10 cellular contexts compared by ENCODE assay signal in the genomic region with DNA sequence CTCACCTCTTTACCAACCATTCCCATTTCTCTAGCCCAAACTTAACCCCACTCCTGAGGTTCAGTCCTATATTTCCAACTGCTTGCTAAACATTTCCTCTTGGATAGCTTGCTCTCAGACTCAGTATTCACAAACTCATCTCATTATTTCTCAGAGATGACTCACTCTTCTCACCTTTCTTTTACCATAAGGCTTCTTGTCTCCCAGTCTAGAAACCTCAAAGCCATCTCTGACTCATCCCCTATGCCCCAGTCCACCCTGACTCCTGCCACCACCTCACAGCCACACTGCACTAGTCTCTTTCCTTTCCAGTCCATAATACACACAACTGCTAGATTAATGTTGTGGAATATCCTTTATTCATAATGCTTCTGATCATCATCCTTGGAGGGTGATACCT. TPM values are rescaled to one million over a fixed set of nuclear protein-coding genes. Genes with fewer than 3 reads are reported as not detected.
A peak's percentile ranks its signal among the peaks of the same experiment; 100 is the strongest.
DNase-seq lines count a peak whose midpoint lies in the region; ATAC-seq and TF ChIP-seq lines count a peak whose summit lies in the region.
"Had no signal": no experiment of that assay in that cellular context is flagged by ENCODE, and none has a peak within 500 bp of the region (broad histone marks: within the 10 kb centered on the region; RNA-seq: fewer than 3 reads in every experiment).

No MANE protein-coding gene starts in this region.

- ATAC-seq in GM18499 (IDR thresholded peaks at IDR 0.05; ENCODE audit: insufficient read depth, unreplicated experiment) = peak; percentile 97
- ATAC-seq in GM21717 (IDR thresholded peaks at IDR 0.05; ENCODE audit: unreplicated experiment) = peak; percentile 93
- peak; percentile 91 for ATAC-seq in HG03558 (IDR thresholded peaks at IDR 0.05; ENCODE audit: extremely low read depth, unreplicated experiment)

- no peaks in the 10 kb centered on the region for H3K36me3 Mint-ChIP-seq in endodermal cell (ENCODE audit: low read depth)
- H3K36me3 Mint-ChIP-seq in osteocyte (ENCODE audit: unreplicated experiment) = peaks cover 2% of the 10 kb centered on the region

- no peak overlapping the region for H3K9ac ChIP-seq in endodermal cell (ENCODE audit: extremely low read depth, low read length, poor library complexity, severe bottlenecking)

- H3K36me3 ChIP-seq in endodermal cell (ENCODE audit: control insufficient read depth, insufficient read depth, low read length) = no peaks in the 10 kb centered on the region
- no peaks in the 10 kb centered on the region for H3K36me3 ChIP-seq in Peyer's patch

- H3K4me1 ChIP-seq in endodermal cell (ENCODE audit: control insufficient read depth, insufficient read depth, low read length) = no peaks in the 10 kb centered on the region
- no peaks in the 10 kb centered on the region for H3K4me1 ChIP-seq in Peyer's patch

- H3K27ac ChIP-seq in endodermal cell (ENCODE audit: low read depth, low read length) = no peak overlapping the region
- no peak overlapping the region for H3K27ac ChIP-seq in Peyer's patch
- H3K27ac ChIP-seq: VCaP had no signal

- no peaks in the 10 kb centered on the region for H3K9me3 ChIP-seq in endodermal cell (ENCODE audit: control insufficient read depth, low read length)
- H3K9me3 ChIP-seq in Peyer's patch = no peaks in the 10 kb centered on the region

- no peak overlapping the region for H3K27ac Mint-ChIP-seq in endodermal cell
- no peak overlapping the region for H3K27ac Mint-ChIP-seq in osteocyte (ENCODE audit: unreplicated experiment)

- H3K4me3 ChIP-seq in endodermal cell (ENCODE audit: low read length) (no peak overlapping the region), Peyer's patch (no peak overlapping the region)

- peaks cover 16% of the 10 kb centered on the region for H3K4me1 Mint-ChIP-seq in endodermal cell
- no peaks in the 10 kb centered on the region for H3K4me1 Mint-ChIP-seq in osteocyte (ENCODE audit: unreplicated experiment)

- H3K9me3 Mint-ChIP-seq in endodermal cell = peaks cover 36% of the 10 kb centered on the region
- no peaks in the 10 kb centered on the region for H3K9me3 Mint-ChIP-seq in osteocyte (ENCODE audit: unreplicated experiment)

- TF ChIP-seq POLR2A in Peyer's patch (IDR thresholded peaks at IDR 0.05) = no peak

- TF ChIP-seq CTCF in endodermal cell (conservative IDR thresholded peaks at IDR 0.05) (no peak), Peyer's patch (IDR thresholded peaks at IDR 0.05) (no peak), osteocyte (IDR thresholded peaks at IDR 0.05) (no peak)

- H3K4me3 Mint-ChIP-seq in endodermal cell = no peak overlapping the region
- no peak overlapping the region for H3K4me3 Mint-ChIP-seq in osteocyte (ENCODE audit: unreplicated experiment)

- DNase-seq in endodermal cell (peak; percentile 56), Peyer's patch (no peak), osteocyte (ENCODE audit: extremely low spot score, unreplicated experiment) (no peak), mucosa of gallbladder (ENCODE audit: low spot score) (no peak)
- DNase-seq in activated effector memory CD4-positive, alpha-beta T cell treated with anti-CD3 and anti-CD28 coated beads, Interleukin-2, amount 50 U/mL, for 16 hours = no peak

- H3K27me3 ChIP-seq in endodermal cell (ENCODE audit: control insufficient read depth, insufficient read depth, low read length, poor library complexity, severe bottlenecking) (peaks cover 95% of the 10 kb centered on the region), Peyer's patch (no peaks in the 10 kb centered on the region)

- H3K27me3 Mint-ChIP-seq in endodermal cell (ENCODE audit: insufficient read depth) (peaks cover 38% of the 10 kb centered on the region), osteocyte (ENCODE audit: unreplicated experiment) (peaks cover 22% of the 10 kb centered on the region)

RNA-seq across cellular contexts. Expression of gene FRMPD3, which starts 4.8 kb away (rescaled TPM):
- under 1 TPM in 1 of 2 donors, not detected in 1; 0.24 TPM for total RNA-seq in endodermal cell
- polyA plus RNA-seq in endodermal cell (2013, experiment 1 of 2) = 2.5 TPM
- 2.2 TPM for polyA plus RNA-seq in endodermal cell (2013, experiment 2 of 2)
- total RNA-seq in Peyer's patch = under 1 TPM in 1 of 4 donors, not detected in 3; 0.27 TPM
- not detected in 2 replicates for total RNA-seq in osteocyte
- total RNA-seq in mucosa of gallbladder = 0.17 TPM
- total RNA-seq: dermis microvascular lymphatic vessel endothelial cell had no signal
